8 cellular contexts compared by ENCODE assay signal in genomic region chr3:97971679-97972567, GRCh38. TPM values are rescaled to one million over a fixed set of nuclear protein-coding genes. Genes with fewer than 3 reads are reported as not detected.
A peak's percentile ranks its signal among the peaks of the same experiment; 100 is the strongest.
DNase-seq lines count a peak whose midpoint lies in the region; ATAC-seq and TF ChIP-seq lines count a peak whose summit lies in the region.

Gene RIOX2 (minus strand): TSS chr3:97972431. CDS start chr3:97967593, 4,838 bp downstream.

- H3K9me3 ChIP-seq in RWPE2 (ENCODE audit: severe bottlenecking) (no peaks in the 10 kb centered on the region), neuron (ENCODE audit: low read length) (no peaks in the 10 kb centered on the region)

- DNase-seq in DMS53 treated with DMSO at 0.1 percent for 48 hours (lab: John Stamatoyannopoulos, UW; ENCODE audit: unreplicated experiment): peak; percentile 36
- peak; percentile 80 for DNase-seq in HuH-7 (ENCODE audit: low spot score)
- DNase-seq in RWPE2 (ENCODE audit: low spot score): peak; percentile 69
- peak; percentile 66 for DNase-seq in activated effector memory CD4-positive, alpha-beta T cell treated with Interleukin-2 at 50 U/mL for 16 hours
- DNase-seq in foreskin keratinocyte: peak; percentile 48 to 74

- peak within 1 kb of the TSS; percentile 42 for H3K27ac ChIP-seq in RWPE2 (ENCODE audit: poor library complexity, severe bottlenecking)
- no peak within 1 kb of the TSS for H3K27ac ChIP-seq in foreskin keratinocyte

- H3K36me3 ChIP-seq in RWPE2 (ENCODE audit: low read depth) (peaks cover 5% of the 10 kb centered on the region), neuron (ENCODE audit: insufficient read depth, low read length) (no peaks in the 10 kb centered on the region)

- peak within 1 kb of the TSS; percentile 89 for H2AFZ ChIP-seq in neuron (ENCODE audit: low read depth, low read length)

- ATAC-seq in GM21515 (IDR thresholded peaks at IDR 0.05; ENCODE audit: unreplicated experiment) (peak; percentile 88), RWPE2 (ENCODE audit: low read depth) (peak; percentile 88), foreskin keratinocyte (peak; percentile 94)

- H3K27me3 ChIP-seq in RWPE2 (ENCODE audit: insufficient read depth, poor library complexity, severe bottlenecking) (no peaks in the 10 kb centered on the region), foreskin keratinocyte (no peaks in the 10 kb centered on the region), neuron (ENCODE audit: insufficient read depth, low read length) (no peaks in the 10 kb centered on the region)

- peaks cover 10% of the 10 kb centered on the region for H3K4me1 ChIP-seq in RWPE2 (ENCODE audit: insufficient read depth, poor library complexity, severe bottlenecking)
- peaks cover 11% of the 10 kb centered on the region for H3K4me1 ChIP-seq in foreskin keratinocyte
- H3K4me1 ChIP-seq in neuron (ENCODE audit: insufficient read depth, low read length): peaks cover 5% of the 10 kb centered on the region

- TF ChIP-seq CTCF in RWPE2 (IDR thresholded peaks at IDR 0.05; ENCODE audit: poor library complexity, severe bottlenecking) (no peak), foreskin keratinocyte (conservative IDR thresholded peaks at IDR 0.05) (peak; percentile 21), subcutaneous adipose tissue (IDR thresholded peaks at IDR 0.05; ENCODE audit: low read depth) (no peak)

- peak within 1 kb of the TSS; percentile 52 for H3K4me3 ChIP-seq in RWPE2 (ENCODE audit: severe bottlenecking)
- H3K4me3 ChIP-seq in neuron (ENCODE audit: low read length): peak within 1 kb of the TSS; percentile 78

RNA-seq across cellular contexts. Expression of gene RIOX2, which starts in this region (rescaled TPM):
- total RNA-seq in foreskin keratinocyte (38.8 and 45.5 TPM in 2 replicates), subcutaneous adipose tissue (10 to 100 TPM; 28.1 to 44.0 (median 30.6) TPM)
- polyA plus RNA-seq in foreskin keratinocyte: 20.6 and 23.5 TPM in 2 replicates
